In the genomic region with DNA sequence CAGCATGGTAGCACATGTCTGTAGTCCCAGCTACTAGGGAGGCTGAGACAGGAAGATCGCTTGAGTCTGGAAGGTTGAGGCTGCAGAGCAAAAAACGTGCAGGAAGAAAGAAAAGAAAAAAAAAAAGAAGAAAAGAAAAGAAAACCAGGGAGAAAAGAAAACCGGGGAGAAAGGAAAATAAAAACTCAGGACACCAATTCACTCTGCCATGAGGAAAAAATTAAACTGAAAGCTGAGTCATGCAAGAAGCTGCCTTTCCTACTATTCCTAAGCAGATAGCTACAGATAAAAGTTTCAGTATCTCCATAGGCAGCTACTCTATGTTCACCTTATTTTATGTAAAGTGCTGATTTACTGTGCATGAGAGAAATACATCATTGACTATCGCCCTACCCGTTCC, we compare ENCODE assay signal across 21 cellular contexts. TPM values are rescaled to one million over a fixed set of nuclear protein-coding genes. Genes with fewer than 3 reads are reported as not detected.
A peak's percentile ranks its signal among the peaks of the same experiment; 100 is the strongest.
DNase-seq lines count a peak whose midpoint lies in the region; ATAC-seq and TF ChIP-seq lines count a peak whose summit lies in the region.
"Had no signal": no experiment of that assay in that cellular context is flagged by ENCODE, and none has a peak within 500 bp of the region (broad histone marks: within the 10 kb centered on the region; RNA-seq: fewer than 3 reads in every experiment).

No MANE protein-coding gene starts in this region.

- no TSS peak for BruUV-seq in HCT116 (replicated peaks; lab: Mats Ljungman, UMichigan)

- H3K4me1 Mint-ChIP-seq in WTC11 = peaks cover 19% of the 10 kb centered on the region
- H3K4me1 Mint-ChIP-seq: memory B cell had no signal

- TF ChIP-seq CTCF in HCT116 (IDR thresholded peaks at IDR 0.05 in 2 of 3, conservative IDR thresholded peaks at IDR 0.05 in 1 of 3; ENCODE audit: borderline replicate concordance in 1 of 3, insufficient read depth in 1 of 3, low read depth in 2 of 3, low read length in 2 of 3) (no peak), WTC11 (IDR thresholded peaks at IDR 0.05) (no peak), gastroesophageal sphincter (IDR thresholded peaks at IDR 0.05) (no peak), thoracic aorta (IDR thresholded peaks at IDR 0.05) (no peak), GM10248 (IDR thresholded peaks at IDR 0.05; ENCODE audit: control extremely low read depth, extremely low read depth, low read depth, missing control alignments) (no peak)

- DNase-seq in HCT116 (ENCODE audit: low read depth, low spot score) (no peak), WTC11 (ENCODE audit: low spot score) (no peak), thoracic aorta (ENCODE audit: low spot score) (no peak), GM10248 (ENCODE audit: extremely low spot score) (no peak)
- DNase-seq: activated CD4-positive, alpha-beta T cell treated with anti-CD3 and anti-CD28 coated beads, Interleukin-2, amount 10 ng/mL, durations not matched to agents 7 days and 5 days; activated naive CD4-positive, alpha-beta T cell treated with anti-CD3 and anti-CD28 coated beads, Interleukin-2, amount 50 U/mL, for 16 hours; activated T-cell treated with anti-CD3 and anti-CD28 coated beads for 4 hours; brain microvascular endothelial cell; effector memory CD8-positive, alpha-beta T cell; gastrocnemius medialis; NCI-H1694 treated with DMSO at 0.1 percent for 48 hours; NCI-H446; SJCRH30; T1000 had no signal

- 39 to 100% methylated on average over 1 to 5 of the region's 5 CpGs for WGBS in gastroesophageal sphincter (ENCODE audit: low coverage in 1 of 2), 2 donors

- H3K4me3 Mint-ChIP-seq in WTC11 = no peak overlapping the region
- H3K4me3 Mint-ChIP-seq: activated CD4-positive, alpha-beta T cell treated with anti-CD3 and anti-CD28 coated beads, Interleukin-2, amount 10 ng/mL, durations not matched to agents 7 days and 5 days; effector memory CD8-positive, alpha-beta T cell; memory B cell had no signal

- TF ChIP-seq POLR2A in HCT116 (IDR thresholded peaks at IDR 0.05; ENCODE audit: borderline replicate concordance, extremely low read depth, insufficient read depth, insufficient read length) (no peak), gastroesophageal sphincter (IDR thresholded peaks at IDR 0.05) (no peak)

- intact Hi-C loops in HCT116 (cut with micrococcal nuclease) = no loop called here

- H3K4me2 ChIP-seq in HCT116 (ENCODE audit: low read length) = no peak overlapping the region
- H3K4me2 ChIP-seq: BLaER1 had no signal

- peak overlapping the region; percentile 43 for H2AFZ ChIP-seq in HCT116 (ENCODE audit: low read depth, low read length, poor library complexity, severe bottlenecking)

- ATAC-seq in HCT116 = no peak
- no peak for ATAC-seq in WTC11
- ATAC-seq in gastroesophageal sphincter = no peak
- no peak for ATAC-seq in thoracic aorta (ENCODE audit: insufficient number of reproducible peaks, low FRiP score, low read depth)
- ATAC-seq in GM21529 (IDR thresholded peaks at IDR 0.05; ENCODE audit: unreplicated experiment) = no peak
- ATAC-seq in HG03108 (IDR thresholded peaks at IDR 0.05; ENCODE audit: unreplicated experiment) = no peak
- ATAC-seq: effector memory CD8-positive, alpha-beta T cell; gastrocnemius medialis had no signal

- H3K4me3 ChIP-seq in HCT116 (replicated peaks in 1 of 2; ENCODE audit: low read depth in 1 of 2, low read length in 2 of 2) = no peak overlapping the region
- peak overlapping the region in 1 of 2 donors; percentile 8 for H3K4me3 ChIP-seq in gastroesophageal sphincter
- H3K4me3 ChIP-seq in thoracic aorta = peak overlapping the region; percentile 57
- H3K4me3 ChIP-seq: BLaER1, gastrocnemius medialis, SJCRH30 had no signal

- 0 out of 2 replicates have a peak overlapping the region, but pooled peaks have one; percentile 14 for H3K27ac Mint-ChIP-seq in WTC11
- H3K27ac Mint-ChIP-seq: activated CD4-positive, alpha-beta T cell treated with anti-CD3 and anti-CD28 coated beads, Interleukin-2, amount 10 ng/mL, durations not matched to agents 7 days and 5 days; effector memory CD8-positive, alpha-beta T cell; memory B cell had no signal

- H3K9me3 Mint-ChIP-seq in WTC11 = peaks cover 24% of the 10 kb centered on the region
- H3K9me3 Mint-ChIP-seq: effector memory CD8-positive, alpha-beta T cell had no signal

- RAD21 ChIA-PET in HCT116 (lab: Charles Lee; ENCODE audit: low non-redundant PET in 1 of 2, low total read pairs in 2 of 2, uncharacterized antibody in 2 of 2, unreplicated experiment in 2 of 2) = no interaction called here

- no peak for TF ChIP-seq RAD21 in HCT116 (IDR thresholded peaks at IDR 0.05; ENCODE audit: low read depth)

- no peaks in the 10 kb centered on the region for H3K36me3 ChIP-seq in HCT116 (ENCODE audit: control insufficient read depth in 1 of 2, insufficient read depth in 2 of 2, low read length in 2 of 2)
- no peaks in the 10 kb centered on the region for H3K36me3 ChIP-seq in gastroesophageal sphincter
- peaks cover 9% of the 10 kb centered on the region for H3K36me3 ChIP-seq in thoracic aorta
- H3K36me3 ChIP-seq: BLaER1, gastrocnemius medialis, SJCRH30 had no signal

- CTCF ChIA-PET in HCT116 (lab: Charles Lee) = no interaction called here
- CTCF ChIA-PET in WTC11 (lab: Charles Lee) = interaction anchor here (1.2 to 3.4 kb wide), 3 partner anchors 12 to 51 kb away, joined by 3 to 11 read pairs (median 8); no protein-coding TSS in a partner anchor
- CTCF ChIA-PET in GM10248 (lab: Yijun Ruan, JAX) = interaction anchor here (1.2 to 6.8 kb wide), 3 partner anchors 16 to 116 kb away, joined by 3 to 41 read pairs (median 4); no protein-coding TSS in a partner anchor

- H3K9ac ChIP-seq in HCT116 (ENCODE audit: low read length) = no peak overlapping the region
- H3K9ac ChIP-seq: BLaER1 had no signal

- peaks cover 12 to 16% of the 10 kb centered on the region in 2 experiments for H3K4me1 ChIP-seq in HCT116 (ENCODE audit: control insufficient read depth in 1 of 2, insufficient read depth in 2 of 2, low read length in 2 of 2)
- peaks cover 7 to 86% (median 11%) of the 10 kb centered on the region in 3 donors for H3K4me1 ChIP-seq in gastroesophageal sphincter
- H3K4me1 ChIP-seq in thoracic aorta (ENCODE audit: control insufficient read depth in 1 of 2, low read depth in 2 of 2) = peaks cover 66 to 97% of the 10 kb centered on the region in 2 donors

- H3K9me2 ChIP-seq in HCT116 (ENCODE audit: insufficient read depth) = no peaks in the 10 kb centered on the region

- H3K36me3 Mint-ChIP-seq in WTC11 = peaks cover 34% of the 10 kb centered on the region
- H3K36me3 Mint-ChIP-seq: memory B cell had no signal

- H3K27ac ChIP-seq in HCT116 (ENCODE audit: low read depth, low read length) (no peak overlapping the region), gastroesophageal sphincter (peak overlapping the region; percentile 45 to 93 (median 61)), thoracic aorta (peak overlapping the region; percentile 97 to 99)
- H3K27ac ChIP-seq: BLaER1, brain microvascular endothelial cell, SJCRH30 had no signal

- no peaks in the 10 kb centered on the region for H4K20me1 ChIP-seq in HCT116 (ENCODE audit: insufficient read depth)
- H4K20me1 ChIP-seq: BLaER1 had no signal

- POLR2A ChIA-PET in HCT116 (lab: Charles Lee) (no interaction called here), WTC11 (lab: Charles Lee) (no interaction called here), GM10248 (lab: Yijun Ruan, JAX) (no interaction called here)

- no peaks in the 10 kb centered on the region for H3K9me3 ChIP-seq in HCT116 (ENCODE audit: control insufficient read depth in 1 of 2, insufficient read depth in 1 of 2, low read depth in 1 of 2, low read length in 2 of 2)
- no peaks in the 10 kb centered on the region for H3K9me3 ChIP-seq in gastroesophageal sphincter
- H3K9me3 ChIP-seq in thoracic aorta = no peaks in the 10 kb centered on the region
- H3K9me3 ChIP-seq: gastrocnemius medialis had no signal

- H3K27me3 ChIP-seq in HCT116 (ENCODE audit: insufficient read depth, low read length) = no peaks in the 10 kb centered on the region
- H3K27me3 ChIP-seq in gastroesophageal sphincter = no peaks in the 10 kb centered on the region
- no peaks in the 10 kb centered on the region for H3K27me3 ChIP-seq in thoracic aorta (replicated peaks; ENCODE audit: insufficient read depth)
- H3K27me3 ChIP-seq: BLaER1, brain microvascular endothelial cell, gastrocnemius medialis, SJCRH30 had no signal

- TF ChIP-seq EP300 in gastroesophageal sphincter (IDR thresholded peaks at IDR 0.05) = no peak

- no peaks in the 10 kb centered on the region for H3K27me3 Mint-ChIP-seq in WTC11 (ENCODE audit: low read depth)

- no peaks in the 10 kb centered on the region for H3K79me2 ChIP-seq in HCT116 (ENCODE audit: insufficient read depth, low read length)

TF ChIP-seq in HCT116, 20 proteins besides CTCF, POLR2A, EP300 and RAD21:
- TF ChIP-seq FOSL1 (IDR thresholded peaks at IDR 0.05; ENCODE audit: low read depth) (no peak), EZH2phosphoT487 (IDR thresholded peaks at IDR 0.05; ENCODE audit: borderline replicate concordance) (no peak), ZFX (IDR thresholded peaks at IDR 0.05) (no peak), SP1 (IDR thresholded peaks at IDR 0.05; ENCODE audit: low read depth) (no peak), SRF (IDR thresholded peaks at IDR 0.05; ENCODE audit: low read depth) (no peak)
- TF ChIP-seq, protein P1, sequence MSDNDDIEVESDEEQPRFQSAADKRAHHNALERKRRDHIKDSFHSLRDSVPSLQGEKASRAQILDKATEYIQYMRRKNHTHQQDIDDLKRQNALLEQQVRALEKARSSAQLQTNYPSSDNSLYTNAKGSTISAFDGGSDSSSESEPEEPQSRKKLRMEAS (IDR thresholded peaks at IDR 0.05) = no peak
TF ChIP-seq in HCT116: peak in this region for 0.

TF ChIP-seq in WTC11, 78 proteins besides CTCF, POLR2A, EP300 and RAD21 (continues in another document):
- no peak for TF ChIP-seq ATF1 (CRISPR knock-in tag; IDR thresholded peaks at IDR 0.05)
- no peak for TF ChIP-seq PRRX2 (CRISPR knock-in tag; IDR thresholded peaks at IDR 0.05)
- TF ChIP-seq ZNF416 (CRISPR knock-in tag; IDR thresholded peaks at IDR 0.05) = no peak

RNA-seq across cellular contexts. Expression of a gene that starts 10.5 kb away (rescaled TPM):
- total RNA-seq in HCT116 (2021; ENCODE audit: unreplicated experiment) (0.25 TPM), WTC11 (2021) (24.3 to 37.0 TPM (median 34.4 TPM) in 3 replicates), gastroesophageal sphincter (100 to 1,000 TPM in 3 of 4 donors, 10 to 100 TPM in 1; 75.3 to 169 (median 137) TPM), thoracic aorta (100 to 1,000 TPM; 397 to 465 TPM)
- polyA plus RNA-seq in HCT116 (2012) = not detected in 2 replicates
- total RNA-seq: H4, HT-29 had no signal

Comparison
In these comparisons a context has a peak if more than half of its experiments do, and no peak if none do; other contexts are left out.
1. RNA of a gene that starts 10.5 kb away (total RNA-seq): 397 to 465 TPM in thoracic aorta, 75.3 to 169 TPM in gastroesophageal sphincter and 24.3 to 37.0 TPM in WTC11; 0.25 TPM in HCT116 (single experiment); every median in the first group is over 10 times any median in the second.